ENCODE assay signal across 13 cellular contexts in genomic region chr15:63243776-63244175, GRCh38. TPM values are rescaled to one million over a fixed set of nuclear protein-coding genes. Genes with fewer than 3 reads are reported as not detected.
A peak's percentile ranks its signal among the peaks of the same experiment; 100 is the strongest.
DNase-seq lines count a peak whose midpoint lies in the region; ATAC-seq, FAIRE-seq and TF ChIP-seq lines count a peak whose summit lies in the region.
"Had no signal": no experiment of that assay in that cellular context is flagged by ENCODE, and none has a peak within 500 bp of the region (broad histone marks: within the 10 kb centered on the region; RNA-seq: fewer than 3 reads in every experiment).

No MANE protein-coding gene starts in this region.

- no peak overlapping the region for H3K4me3 Mint-ChIP-seq in MCF 10A (ENCODE audit: unreplicated experiment)
- peak overlapping the region; percentile 8 for H3K4me3 Mint-ChIP-seq in activated B cell treated with CpG ODN at 0.5 μM for 24 hours
- H3K4me3 Mint-ChIP-seq: activated naive CD8-positive, alpha-beta T cell treated with anti-CD3 and anti-CD28 coated beads, Interleukin-2, amount 10 ng/mL, durations not matched to agents 7 days and 5 days had no signal

- DNase-seq in MCF 10A (ENCODE audit: unreplicated experiment) (no peak), breast epithelium (ENCODE audit: low spot score in 2 of 2) (no peak), activated B cell treated with CpG ODN at 0.5 μM for 24 hours (no peak), lower lobe of right lung (no peak), tibial nerve (ENCODE audit: low spot score in 2 of 2) (no peak), GM19239 (ENCODE audit: insufficient read length, low spot score) (no peak), WERI-Rb-1 (no peak), MM.1S (no peak)
- DNase-seq: activated naive CD8-positive, alpha-beta T cell treated with anti-CD3 and anti-CD28 coated beads, Interleukin-2, amount 10 ng/mL, durations not matched to agents 7 days and 5 days; NCI-H1092 treated with DMSO at 0.1 percent for 48 hours; NK-92 treated with Interleukin-12 subunit alpha and Interleukin-12 subunit beta, amount 100 ng/mL, for 24 hours had no signal

- H3K4me2 ChIP-seq in MM.1S (ENCODE audit: low read depth, low read length): no peak overlapping the region
- H3K4me2 ChIP-seq: BLaER1 had no signal

- peaks cover 28% of the 10 kb centered on the region for H3K4me1 Mint-ChIP-seq in MCF 10A (ENCODE audit: insufficient read depth, unreplicated experiment)
- peaks cover 38% of the 10 kb centered on the region for H3K4me1 Mint-ChIP-seq in activated B cell treated with CpG ODN at 0.5 μM for 24 hours

- ATAC-seq in activated B cell treated with CpG ODN at 0.5 μM for 24 hours (ENCODE audit: low read depth) (peak; percentile 14), lower lobe of right lung (no peak)

- H3K9me3 ChIP-seq in breast epithelium (no peaks in the 10 kb centered on the region), lower lobe of right lung (no peaks in the 10 kb centered on the region), tibial nerve (no peaks in the 10 kb centered on the region), WERI-Rb-1 (ENCODE audit: severe bottlenecking) (no peaks in the 10 kb centered on the region), MM.1S (replicated peaks; ENCODE audit: insufficient read depth, low read length) (no peaks in the 10 kb centered on the region)
- H3K9me3 ChIP-seq: ovary had no signal

- H2AFZ ChIP-seq in MM.1S (ENCODE audit: low read length): no peak overlapping the region

- H3K36me3 Mint-ChIP-seq in MCF 10A (ENCODE audit: insufficient read depth, unreplicated experiment): peaks cover 10% of the 10 kb centered on the region
- H3K36me3 Mint-ChIP-seq in activated B cell treated with CpG ODN at 0.5 μM for 24 hours (ENCODE audit: low read depth): peaks cover 60% of the 10 kb centered on the region

- H3K27me3 ChIP-seq in breast epithelium (no peaks in the 10 kb centered on the region), lower lobe of right lung (ENCODE audit: low read depth) (no peaks in the 10 kb centered on the region), tibial nerve (no peaks in the 10 kb centered on the region), WERI-Rb-1 (ENCODE audit: insufficient read depth, low read depth, severe bottlenecking) (no peaks in the 10 kb centered on the region), MM.1S (replicated peaks; ENCODE audit: insufficient read depth, low read length) (no peaks in the 10 kb centered on the region)
- H3K27me3 ChIP-seq: BLaER1, ovary had no signal

- 59 to 86% methylated on average over 1 of the region's 1 CpG for WGBS in tibial nerve, 2 donors

- peak overlapping the region in 1 of 2 donors; percentile 23 for H3K27ac ChIP-seq in breast epithelium
- peak overlapping the region; percentile 50 for H3K27ac ChIP-seq in lower lobe of right lung
- peak overlapping the region; percentile 48 to 81 (median 66) for H3K27ac ChIP-seq in tibial nerve
- H3K27ac ChIP-seq in WERI-Rb-1: no peak overlapping the region
- no peak overlapping the region for H3K27ac ChIP-seq in MM.1S (ENCODE audit: low read length)
- H3K27ac ChIP-seq: BLaER1, ovary had no signal

- H3K4me3 ChIP-seq in breast epithelium (no peak overlapping the region), lower lobe of right lung (no peak overlapping the region), tibial nerve (no peak overlapping the region), WERI-Rb-1 (ENCODE audit: low read depth, low read length) (no peak overlapping the region), MM.1S (ENCODE audit: low read length) (no peak overlapping the region)
- H3K4me3 ChIP-seq: BLaER1, ovary had no signal

- no peaks in the 10 kb centered on the region for H3F3A ChIP-seq in MM.1S (ENCODE audit: insufficient read depth, low read length)

- FAIRE-seq in GM19239 (lab: Jason Lieb, UNC): no peak

- intact Hi-C loops in MCF 10A (cut with micrococcal nuclease) (no loop called here), breast epithelium (cut with DNase I; ENCODE audit: low total_unique reads) (no loop called here), activated B cell treated with CpG ODN at 0.5 μM for 24 hours (cut with micrococcal nuclease) (loop anchor here (5.0 kb wide), 1 partner anchor 34 kb away; the partner anchor contains the start of gene APH1B), lower lobe of right lung (cut with DNase I) (no loop called here)

- H3K9me3 Mint-ChIP-seq in MCF 10A (ENCODE audit: unreplicated experiment): no peaks in the 10 kb centered on the region
- H3K9me3 Mint-ChIP-seq in activated B cell treated with CpG ODN at 0.5 μM for 24 hours: peaks cover 4% of the 10 kb centered on the region

- H4K20me1 ChIP-seq in MM.1S (ENCODE audit: insufficient read depth, low read length): no peaks in the 10 kb centered on the region

- no peak for TF ChIP-seq EP300 in tibial nerve (IDR thresholded peaks at IDR 0.05)

- H3K9me2 ChIP-seq in MM.1S (replicated peaks; ENCODE audit: insufficient read depth, low read length): no peaks in the 10 kb centered on the region

- H3K27me3 Mint-ChIP-seq in MCF 10A (ENCODE audit: insufficient read depth, unreplicated experiment): no peaks in the 10 kb centered on the region
- no peaks in the 10 kb centered on the region for H3K27me3 Mint-ChIP-seq in activated B cell treated with CpG ODN at 0.5 μM for 24 hours
- H3K27me3 Mint-ChIP-seq: activated naive CD8-positive, alpha-beta T cell treated with anti-CD3 and anti-CD28 coated beads, Interleukin-2, amount 10 ng/mL, durations not matched to agents 7 days and 5 days had no signal

- no peak for TF ChIP-seq POLR2A in breast epithelium (IDR thresholded peaks at IDR 0.05)
- TF ChIP-seq POLR2A in tibial nerve (IDR thresholded peaks at IDR 0.05): no peak

- H3K27ac Mint-ChIP-seq in MCF 10A (ENCODE audit: low read depth, unreplicated experiment): peak overlapping the region; percentile 69
- peak overlapping the region; percentile 59 for H3K27ac Mint-ChIP-seq in activated B cell treated with CpG ODN at 0.5 μM for 24 hours
- H3K27ac Mint-ChIP-seq: activated naive CD8-positive, alpha-beta T cell treated with anti-CD3 and anti-CD28 coated beads, Interleukin-2, amount 10 ng/mL, durations not matched to agents 7 days and 5 days had no signal

- no peak overlapping the region for H3K9ac ChIP-seq in MM.1S (ENCODE audit: low read length)
- H3K9ac ChIP-seq: BLaER1 had no signal

- peaks cover 4 to 5% of the 10 kb centered on the region in 2 donors for H3K4me1 ChIP-seq in breast epithelium
- H3K4me1 ChIP-seq in lower lobe of right lung: peaks cover 76% of the 10 kb centered on the region
- peaks cover 0 to 72% (median 26%) of the 10 kb centered on the region in 4 donors for H3K4me1 ChIP-seq in tibial nerve
- peaks cover under 1% of the 10 kb centered on the region for H3K4me1 ChIP-seq in MM.1S (ENCODE audit: low read length)

- peaks cover 8% of the 10 kb centered on the region; the same call in 1 of the 2 replicates for H3K79me2 ChIP-seq in MM.1S (ENCODE audit: low read length)

- TF ChIP-seq CTCF in MCF 10A (IDR thresholded peaks at IDR 0.05; ENCODE audit: unreplicated experiment) (no peak), breast epithelium (IDR thresholded peaks at IDR 0.05) (no peak), activated B cell treated with CpG ODN at 0.5 μM for 24 hours (IDR thresholded peaks at IDR 0.05) (no peak), lower lobe of right lung (IDR thresholded peaks at IDR 0.05) (no peak), tibial nerve (IDR thresholded peaks at IDR 0.05) (no peak), WERI-Rb-1 (IDR thresholded peaks at IDR 0.05; ENCODE audit: low read depth, low read length) (no peak), MM.1S (IDR thresholded peaks at IDR 0.05; ENCODE audit: low read length) (no peak)

- H3K36me3 ChIP-seq in breast epithelium (no peaks in the 10 kb centered on the region), lower lobe of right lung (peaks cover 12% of the 10 kb centered on the region), tibial nerve (peaks cover 0 to 14% (median 0%) of the 10 kb centered on the region in 3 donors), WERI-Rb-1 (peaks cover 3% of the 10 kb centered on the region), MM.1S (replicated peaks; ENCODE audit: insufficient read depth, low read length) (no peaks in the 10 kb centered on the region)
- H3K36me3 ChIP-seq: ovary had no signal

- CTCF ChIA-PET in MCF 10A (lab: Yijun Ruan, JAX): interaction anchor here (0.6 kb wide), 1 partner anchor 118 kb away, joined by 4 read pairs; no protein-coding TSS in a partner anchor
- CTCF ChIA-PET in activated B cell treated with CpG ODN at 0.5 μM for 24 hours (lab: Charles Lee): interaction anchor here (1.6 kb wide), 1 partner anchor 11 kb away, joined by 10 read pairs; no protein-coding TSS in a partner anchor

- POLR2A ChIA-PET in MCF 10A (lab: Yijun Ruan, JAX): interaction anchor here (0.7 to 3.3 kb wide), 8 partner anchors 10 to 638 kb away, joined by 3 to 17 read pairs (median 4); partner anchors contain the start of gene RPS27L
- POLR2A ChIA-PET in activated B cell treated with CpG ODN at 0.5 μM for 24 hours (lab: Charles Lee): interaction anchor here (2.8 kb wide), 1 partner anchor 87 kb away, joined by 8 read pairs; the partner anchor contains the start of gene RPS27L

- no TSS peak for BruUV-seq in MCF 10A (replicated peaks; lab: Mats Ljungman, UMichigan)

RNA-seq across cellular contexts. Expression of gene APH1B, which starts 33.6 kb away (rescaled TPM):
- total RNA-seq in MCF 10A (2022): 5.2 and 8.2 TPM in 2 replicates
- 10 to 100 TPM; 21.3 to 26.1 (median 25.6) TPM for total RNA-seq in breast epithelium
- 22.1 and 23.7 TPM in 2 replicates for total RNA-seq in activated B cell treated with CpG ODN at 0.5 μM for 24 hours
- 31.0 TPM for total RNA-seq in lower lobe of right lung
- total RNA-seq in tibial nerve: 10 to 100 TPM; 11.0 to 18.4 (median 16.1) TPM

RNA-seq across cellular contexts. Expression of gene RAB8B, which starts 54.4 kb away (rescaled TPM):
- total RNA-seq in MCF 10A (2022) (11.7 and 15.6 TPM in 2 replicates), breast epithelium (10 to 100 TPM; 31.3 to 46.2 (median 36.7) TPM), activated B cell treated with CpG ODN at 0.5 μM for 24 hours (93.1 and 94.4 TPM in 2 replicates), lower lobe of right lung (72.7 TPM), tibial nerve (10 to 100 TPM; 32.9 to 45.0 (median 42.5) TPM)

Comparison
In these comparisons a context has a peak if more than half of its experiments do, and no peak if none do; other contexts are left out.
1. H3K27ac ChIP-seq: peak in lower lobe of right lung (single experiment) and tibial nerve (4 of 4); none in WERI-Rb-1 (single experiment) and MM.1S (single experiment).